2 cellular contexts compared by ENCODE assay signal in the genomic region with DNA sequence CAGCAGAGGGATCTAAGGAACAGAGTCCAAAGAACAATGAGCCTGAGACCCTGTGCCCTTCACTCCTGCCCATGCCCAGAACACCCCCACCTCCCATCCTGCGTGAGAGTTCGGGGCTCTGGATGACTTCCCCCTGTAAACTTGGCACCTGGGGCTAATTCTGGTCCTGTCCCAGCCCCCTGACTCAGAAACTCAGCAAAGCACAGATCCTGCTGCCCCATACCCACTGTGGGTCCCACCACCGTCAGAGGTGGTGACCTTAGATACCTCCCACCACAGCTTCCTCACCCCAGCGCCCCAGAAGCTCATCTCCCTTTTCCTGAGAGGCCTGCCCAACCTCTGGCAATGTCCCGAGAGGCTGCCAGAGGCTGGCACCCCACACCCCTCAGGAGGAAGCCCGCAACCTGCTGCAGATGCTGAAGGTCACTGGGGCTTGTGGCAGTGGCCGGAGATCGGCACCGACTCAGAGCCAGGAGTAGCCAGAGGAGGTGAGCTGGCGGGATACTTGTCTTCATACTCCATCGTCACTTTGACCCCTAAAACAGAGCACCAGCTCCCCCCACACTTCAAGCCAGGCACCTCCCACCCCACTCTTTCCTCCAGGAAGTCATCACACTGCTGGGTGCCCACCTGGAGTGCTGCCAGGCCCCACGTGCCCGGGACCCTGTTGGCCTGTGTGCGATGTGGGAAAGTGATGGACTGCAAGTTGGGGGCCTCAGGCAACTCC.
TF ChIP-seq lines count a peak whose summit lies in the region.

No MANE protein-coding gene starts in this region.

TF ChIP-seq in HCT116, 20 proteins besides CTCF, POLR2A, EP300 and RAD21:
- TF ChIP-seq POLR2AphosphoS5 (IDR thresholded peaks at IDR 0.05; ENCODE audit: low read depth, low read length) (no peak), CBX3 (IDR thresholded peaks at IDR 0.05; ENCODE audit: low read depth) (no peak), ELF1 (IDR thresholded peaks at IDR 0.05; ENCODE audit: borderline replicate concordance, low read depth) (no peak), ZNF274 (IDR thresholded peaks at IDR 0.05; ENCODE audit: low read depth, low read length) (no peak), ZFX (IDR thresholded peaks at IDR 0.05) (no peak), JUND (IDR thresholded peaks at IDR 0.05) (no peak), EGR1 (IDR thresholded peaks at IDR 0.05; ENCODE audit: low read depth) (no peak), FOSL1 (IDR thresholded peaks at IDR 0.05; ENCODE audit: low read depth) (no peak), TCF7L2 (IDR thresholded peaks at IDR 0.05; ENCODE audit: borderline replicate concordance, extremely low read depth, insufficient read depth, insufficient read length) (no peak), EZH2phosphoT487 (IDR thresholded peaks at IDR 0.05; ENCODE audit: borderline replicate concordance) (no peak), SRF (IDR thresholded peaks at IDR 0.05; ENCODE audit: low read depth) (no peak), SP1 (IDR thresholded peaks at IDR 0.05; ENCODE audit: low read depth) (no peak), SIN3A (IDR thresholded peaks at IDR 0.05; ENCODE audit: low read depth) (no peak), YY1 (IDR thresholded peaks at IDR 0.05; ENCODE audit: extremely low read depth, insufficient replicate concordance, low read depth, low read length) (no peak)
- TF ChIP-seq, protein P1, sequence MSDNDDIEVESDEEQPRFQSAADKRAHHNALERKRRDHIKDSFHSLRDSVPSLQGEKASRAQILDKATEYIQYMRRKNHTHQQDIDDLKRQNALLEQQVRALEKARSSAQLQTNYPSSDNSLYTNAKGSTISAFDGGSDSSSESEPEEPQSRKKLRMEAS (IDR thresholded peaks at IDR 0.05), result no peak
- TF ChIP-seq, protein P2, sequence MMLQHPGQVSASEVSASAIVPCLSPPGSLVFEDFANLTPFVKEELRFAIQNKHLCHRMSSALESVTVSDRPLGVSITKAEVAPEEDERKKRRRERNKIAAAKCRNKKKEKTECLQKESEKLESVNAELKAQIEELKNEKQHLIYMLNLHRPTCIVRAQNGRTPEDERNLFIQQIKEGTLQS (IDR thresholded peaks at IDR 0.05), result no peak
- TF ChIP-seq, protein P3, sequence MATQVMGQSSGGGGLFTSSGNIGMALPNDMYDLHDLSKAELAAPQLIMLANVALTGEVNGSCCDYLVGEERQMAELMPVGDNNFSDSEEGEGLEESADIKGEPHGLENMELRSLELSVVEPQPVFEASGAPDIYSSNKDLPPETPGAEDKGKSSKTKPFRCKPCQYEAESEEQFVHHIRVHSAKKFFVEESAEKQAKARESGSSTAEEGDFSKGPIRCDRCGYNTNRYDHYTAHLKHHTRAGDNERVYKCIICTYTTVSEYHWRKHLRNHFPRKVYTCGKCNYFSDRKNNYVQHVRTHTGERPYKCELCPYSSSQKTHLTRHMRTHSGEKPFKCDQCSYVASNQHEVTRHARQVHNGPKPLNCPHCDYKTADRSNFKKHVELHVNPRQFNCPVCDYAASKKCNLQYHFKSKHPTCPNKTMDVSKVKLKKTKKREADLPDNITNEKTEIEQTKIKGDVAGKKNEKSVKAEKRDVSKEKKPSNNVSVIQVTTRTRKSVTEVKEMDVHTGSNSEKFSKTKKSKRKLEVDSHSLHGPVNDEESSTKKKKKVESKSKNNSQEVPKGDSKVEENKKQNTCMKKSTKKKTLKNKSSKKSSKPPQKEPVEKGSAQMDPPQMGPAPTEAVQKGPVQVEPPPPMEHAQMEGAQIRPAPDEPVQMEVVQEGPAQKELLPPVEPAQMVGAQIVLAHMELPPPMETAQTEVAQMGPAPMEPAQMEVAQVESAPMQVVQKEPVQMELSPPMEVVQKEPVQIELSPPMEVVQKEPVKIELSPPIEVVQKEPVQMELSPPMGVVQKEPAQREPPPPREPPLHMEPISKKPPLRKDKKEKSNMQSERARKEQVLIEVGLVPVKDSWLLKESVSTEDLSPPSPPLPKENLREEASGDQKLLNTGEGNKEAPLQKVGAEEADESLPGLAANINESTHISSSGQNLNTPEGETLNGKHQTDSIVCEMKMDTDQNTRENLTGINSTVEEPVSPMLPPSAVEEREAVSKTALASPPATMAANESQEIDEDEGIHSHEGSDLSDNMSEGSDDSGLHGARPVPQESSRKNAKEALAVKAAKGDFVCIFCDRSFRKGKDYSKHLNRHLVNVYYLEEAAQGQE (IDR thresholded peaks at IDR 0.05; ENCODE audit: low read depth), result no peak

TF ChIP-seq in H1, 55 proteins besides CTCF, POLR2A, EP300 and RAD21:
- TF ChIP-seq GTF2F1 (IDR thresholded peaks at IDR 0.05; ENCODE audit: borderline replicate concordance, low read depth, low read length) (no peak), NANOG (IDR thresholded peaks at IDR 0.05; ENCODE audit: insufficient read depth, low read depth, low read length, poor library complexity, severe bottlenecking) (no peak), KDM4A (IDR thresholded peaks at IDR 0.05; ENCODE audit: low read depth, low read length, severe bottlenecking) (no peak), CEBPB (IDR thresholded peaks at IDR 0.05; ENCODE audit: low read depth, low read length) (no peak), SUZ12 (IDR thresholded peaks at IDR 0.05; ENCODE audit: low read length) (no peak), RXRA (IDR thresholded peaks at IDR 0.05; ENCODE audit: insufficient read depth, low read depth, low read length) (no peak), SAP30 (IDR thresholded peaks at IDR 0.05; ENCODE audit: insufficient read depth, insufficient replicate concordance, low read length) (no peak), CTBP2 (IDR thresholded peaks at IDR 0.05; ENCODE audit: borderline replicate concordance, insufficient read depth, insufficient read length, low read length) (no peak)
TF ChIP-seq in H1: peak in this region for 0.
